Comparison of ENCODE assay signal across 1 cellular context in the genomic region with DNA sequence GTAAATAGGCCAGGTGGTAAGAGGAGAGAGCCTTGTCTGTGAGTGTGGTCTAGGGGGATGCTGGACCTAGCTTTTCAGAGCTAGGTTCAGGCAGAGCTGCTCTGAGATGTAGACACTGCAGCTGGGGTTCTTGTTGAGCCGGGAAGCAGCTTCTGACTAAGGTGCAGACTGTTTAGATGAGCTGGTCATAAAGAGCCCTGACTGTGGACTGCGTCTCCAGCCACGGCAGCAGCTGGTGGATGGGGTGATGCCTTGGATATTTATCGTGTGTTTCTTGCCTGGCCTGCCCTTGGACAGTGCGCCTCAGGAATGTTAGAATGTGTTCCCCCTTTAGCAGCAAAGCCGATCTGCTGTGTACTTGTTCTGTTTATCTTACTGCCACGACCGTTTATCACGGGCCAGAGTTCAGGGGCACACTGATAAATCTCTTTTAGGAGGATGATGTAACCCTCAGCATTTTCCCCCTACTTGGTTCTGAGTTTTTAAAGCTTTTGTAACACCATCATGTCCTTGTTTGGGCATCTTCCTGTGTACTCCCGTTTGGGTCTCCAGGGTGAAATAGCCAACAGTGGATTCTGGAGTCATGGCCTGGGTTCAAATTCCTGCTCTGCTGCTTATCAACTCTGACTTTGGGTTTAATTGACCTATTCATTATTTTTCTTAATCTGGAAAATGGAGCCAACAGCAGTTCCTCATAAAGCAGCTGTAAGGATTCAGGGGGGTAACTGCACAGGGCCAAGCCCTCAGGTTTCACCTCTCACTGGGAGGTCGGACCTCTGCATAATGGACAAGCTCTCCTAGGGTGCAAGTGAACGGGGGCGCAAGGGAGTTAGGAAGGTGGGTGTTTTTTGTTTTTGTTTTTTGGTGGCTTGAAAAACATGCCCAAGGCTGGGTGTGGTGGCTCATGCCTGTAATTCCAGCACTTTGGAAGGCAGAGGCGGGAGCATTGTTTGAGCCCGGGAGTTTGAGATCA.
TF ChIP-seq lines count a peak whose summit lies in the region.

No MANE protein-coding gene starts in this region.

TF ChIP-seq in HepG2, 621 proteins besides CTCF, POLR2A, EP300 and RAD21 (continued from another document and continues in another):
- TF ChIP-seq, protein P1, sequence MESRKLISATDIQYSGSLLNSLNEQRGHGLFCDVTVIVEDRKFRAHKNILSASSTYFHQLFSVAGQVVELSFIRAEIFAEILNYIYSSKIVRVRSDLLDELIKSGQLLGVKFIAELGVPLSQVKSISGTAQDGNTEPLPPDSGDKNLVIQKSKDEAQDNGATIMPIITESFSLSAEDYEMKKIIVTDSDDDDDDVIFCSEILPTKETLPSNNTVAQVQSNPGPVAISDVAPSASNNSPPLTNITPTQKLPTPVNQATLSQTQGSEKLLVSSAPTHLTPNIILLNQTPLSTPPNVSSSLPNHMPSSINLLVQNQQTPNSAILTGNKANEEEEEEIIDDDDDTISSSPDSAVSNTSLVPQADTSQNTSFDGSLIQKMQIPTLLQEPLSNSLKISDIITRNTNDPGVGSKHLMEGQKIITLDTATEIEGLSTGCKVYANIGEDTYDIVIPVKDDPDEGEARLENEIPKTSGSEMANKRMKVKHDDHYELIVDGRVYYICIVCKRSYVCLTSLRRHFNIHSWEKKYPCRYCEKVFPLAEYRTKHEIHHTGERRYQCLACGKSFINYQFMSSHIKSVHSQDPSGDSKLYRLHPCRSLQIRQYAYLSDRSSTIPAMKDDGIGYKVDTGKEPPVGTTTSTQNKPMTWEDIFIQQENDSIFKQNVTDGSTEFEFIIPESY (CRISPR knock-in tag; IDR thresholded peaks at IDR 0.05), result peak; percentile 93
- TF ChIP-seq ZNF746 (CRISPR knock-in tag; IDR thresholded peaks at IDR 0.05) (peak; percentile 96), CBX5 (CRISPR knock-in tag; IDR thresholded peaks at IDR 0.05; ENCODE audit: borderline replicate concordance) (peak; percentile 97), SATB2 (CRISPR knock-in tag; IDR thresholded peaks at IDR 0.05) (no peak), ZZZ3 (CRISPR knock-in tag; IDR thresholded peaks at IDR 0.05; ENCODE audit: borderline replicate concordance) (no peak), SKIL (CRISPR knock-in tag; IDR thresholded peaks at IDR 0.05; ENCODE audit: borderline replicate concordance) (peak; percentile 97), LCORL (IDR thresholded peaks at IDR 0.05) (peak; percentile 92), LCORL (CRISPR knock-in tag; IDR thresholded peaks at IDR 0.05) (peak; percentile 99), NR1H2 (CRISPR knock-in tag; IDR thresholded peaks at IDR 0.05; ENCODE audit: borderline replicate concordance, low read depth) (no peak), ZNF563 (CRISPR knock-in tag; IDR thresholded peaks at IDR 0.05) (no peak), TMF1 (CRISPR knock-in tag; IDR thresholded peaks at IDR 0.05; ENCODE audit: low read depth) (no peak; the same call in 1 of the 2 replicates), MED8 (CRISPR knock-in tag; IDR thresholded peaks at IDR 0.05; ENCODE audit: insufficient replicate concordance) (peak; percentile 95), ZNF224 (CRISPR knock-in tag; IDR thresholded peaks at IDR 0.05) (0 out of 2 replicates have a peak, but pooled peaks have one; percentile 67), GLI4 (CRISPR knock-in tag; IDR thresholded peaks at IDR 0.05; ENCODE audit: borderline replicate concordance) (peak; percentile 45; the same call in 1 of the 2 replicates), RFXANK (CRISPR knock-in tag; IDR thresholded peaks at IDR 0.05) (peak; percentile 55; the same call in 1 of the 2 replicates), SMAD9 (CRISPR knock-in tag; IDR thresholded peaks at IDR 0.05) (no peak), ZFP41 (CRISPR knock-in tag; IDR thresholded peaks at IDR 0.05; ENCODE audit: borderline replicate concordance) (no peak), ZNF317 (CRISPR knock-in tag; IDR thresholded peaks at IDR 0.05) (no peak; the same call in 1 of the 2 replicates), ZBTB7B (CRISPR knock-in tag; IDR thresholded peaks at IDR 0.05) (peak; percentile 96), ZNF337 (CRISPR knock-in tag; IDR thresholded peaks at IDR 0.05; ENCODE audit: borderline replicate concordance, low read depth) (peak; percentile 66; the same call in 1 of the 2 replicates), ZNF24 (IDR thresholded peaks at IDR 0.05) (no peak), KLF12 (CRISPR knock-in tag; IDR thresholded peaks at IDR 0.05; ENCODE audit: borderline replicate concordance) (no peak), ZKSCAN1 (IDR thresholded peaks at IDR 0.05; ENCODE audit: low read length) (0 out of 2 replicates have a peak, but pooled peaks have one; percentile 29), SRSF9 (IDR thresholded peaks at IDR 0.05; ENCODE audit: borderline replicate concordance, insufficient read depth, low read depth, low read length, poor library complexity, severe bottlenecking) (no peak), NFYB (CRISPR knock-in tag; IDR thresholded peaks at IDR 0.05) (no peak), ZBTB1 (CRISPR knock-in tag; IDR thresholded peaks at IDR 0.05; ENCODE audit: borderline replicate concordance) (no peak), HHEX (CRISPR knock-in tag; IDR thresholded peaks at IDR 0.05) (peak; percentile 70; the same call in 1 of the 2 replicates), ZNF160 (CRISPR knock-in tag; IDR thresholded peaks at IDR 0.05) (no peak), THYN1 (CRISPR knock-in tag; IDR thresholded peaks at IDR 0.05; ENCODE audit: borderline replicate concordance, low read depth) (0 out of 2 replicates have a peak, but pooled peaks have one; percentile 45), ZNF564 (CRISPR knock-in tag; IDR thresholded peaks at IDR 0.05) (peak; percentile 62; the same call in 1 of the 2 replicates), ZNF577 (CRISPR knock-in tag; IDR thresholded peaks at IDR 0.05; ENCODE audit: borderline replicate concordance, low read depth) (no peak), PTBP1 (IDR thresholded peaks at IDR 0.05; ENCODE audit: low read depth, low read length, poor library complexity, severe bottlenecking) (no peak), ZFP36L2 (CRISPR knock-in tag; IDR thresholded peaks at IDR 0.05) (no peak), MED1 (CRISPR knock-in tag; IDR thresholded peaks at IDR 0.05) (peak; percentile 100), ZNF235 (CRISPR knock-in tag; IDR thresholded peaks at IDR 0.05; ENCODE audit: borderline replicate concordance) (no peak), ZNF879 (CRISPR knock-in tag; IDR thresholded peaks at IDR 0.05) (no peak), GTF2F1 (IDR thresholded peaks at IDR 0.05; ENCODE audit: low read length) (no peak), RFX5 (IDR thresholded peaks at IDR 0.05; ENCODE audit: low read depth, low read length) (no peak), GFI1 (CRISPR knock-in tag; IDR thresholded peaks at IDR 0.05; ENCODE audit: borderline replicate concordance) (peak; percentile 96), ZNF572 (CRISPR knock-in tag; IDR thresholded peaks at IDR 0.05) (no peak), TOE1 (CRISPR knock-in tag; IDR thresholded peaks at IDR 0.05) (no peak), WIZ (CRISPR knock-in tag; IDR thresholded peaks at IDR 0.05) (no peak), TBL1XR1 (IDR thresholded peaks at IDR 0.05; ENCODE audit: borderline replicate concordance, low read length, partially characterized antibody) (peak; percentile 92), MTF1 (CRISPR knock-in tag; IDR thresholded peaks at IDR 0.05) (no peak)
- TF ChIP-seq, protein P2, sequence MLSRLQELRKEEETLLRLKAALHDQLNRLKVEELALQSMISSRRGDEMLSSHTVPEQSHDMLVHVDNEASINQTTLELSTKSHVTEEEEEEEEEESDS (CRISPR knock-in tag; IDR thresholded peaks at IDR 0.05; ENCODE audit: borderline replicate concordance), result peak; percentile 3; the same call in 1 of the 2 replicates
- TF ChIP-seq, protein P3, sequence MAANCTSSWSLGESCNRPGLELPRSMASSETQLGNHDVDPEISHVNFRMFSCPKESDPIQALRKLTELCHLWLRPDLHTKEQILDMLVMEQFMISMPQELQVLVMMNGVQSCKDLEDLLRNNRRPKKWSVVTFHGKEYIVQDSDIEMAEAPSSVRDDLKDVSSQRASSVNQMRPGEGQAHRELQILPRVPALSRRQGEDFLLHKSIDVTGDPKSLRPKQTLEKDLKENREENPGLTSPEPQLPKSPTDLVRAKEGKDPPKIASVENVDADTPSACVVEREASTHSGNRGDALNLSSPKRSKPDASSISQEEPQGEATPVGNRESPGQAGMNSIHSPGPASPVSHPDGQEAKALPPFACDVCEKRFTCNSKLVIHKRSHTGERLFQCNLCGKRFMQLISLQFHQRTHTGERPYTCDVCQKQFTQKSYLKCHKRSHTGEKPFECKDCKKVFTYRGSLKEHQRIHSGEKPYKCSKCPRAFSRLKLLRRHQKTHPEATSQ (CRISPR knock-in tag; IDR thresholded peaks at IDR 0.05; ENCODE audit: borderline replicate concordance), result peak; percentile 73; the same call in 1 of the 2 replicates
- TF ChIP-seq, protein P4, sequence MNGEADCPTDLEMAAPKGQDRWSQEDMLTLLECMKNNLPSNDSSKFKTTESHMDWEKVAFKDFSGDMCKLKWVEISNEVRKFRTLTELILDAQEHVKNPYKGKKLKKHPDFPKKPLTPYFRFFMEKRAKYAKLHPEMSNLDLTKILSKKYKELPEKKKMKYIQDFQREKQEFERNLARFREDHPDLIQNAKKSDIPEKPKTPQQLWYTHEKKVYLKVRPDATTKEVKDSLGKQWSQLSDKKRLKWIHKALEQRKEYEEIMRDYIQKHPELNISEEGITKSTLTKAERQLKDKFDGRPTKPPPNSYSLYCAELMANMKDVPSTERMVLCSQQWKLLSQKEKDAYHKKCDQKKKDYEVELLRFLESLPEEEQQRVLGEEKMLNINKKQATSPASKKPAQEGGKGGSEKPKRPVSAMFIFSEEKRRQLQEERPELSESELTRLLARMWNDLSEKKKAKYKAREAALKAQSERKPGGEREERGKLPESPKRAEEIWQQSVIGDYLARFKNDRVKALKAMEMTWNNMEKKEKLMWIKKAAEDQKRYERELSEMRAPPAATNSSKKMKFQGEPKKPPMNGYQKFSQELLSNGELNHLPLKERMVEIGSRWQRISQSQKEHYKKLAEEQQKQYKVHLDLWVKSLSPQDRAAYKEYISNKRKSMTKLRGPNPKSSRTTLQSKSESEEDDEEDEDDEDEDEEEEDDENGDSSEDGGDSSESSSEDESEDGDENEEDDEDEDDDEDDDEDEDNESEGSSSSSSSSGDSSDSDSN (CRISPR knock-in tag; IDR thresholded peaks at IDR 0.05), result peak; percentile 54; the same call in 1 of the 2 replicates
- TF ChIP-seq, protein P5, sequence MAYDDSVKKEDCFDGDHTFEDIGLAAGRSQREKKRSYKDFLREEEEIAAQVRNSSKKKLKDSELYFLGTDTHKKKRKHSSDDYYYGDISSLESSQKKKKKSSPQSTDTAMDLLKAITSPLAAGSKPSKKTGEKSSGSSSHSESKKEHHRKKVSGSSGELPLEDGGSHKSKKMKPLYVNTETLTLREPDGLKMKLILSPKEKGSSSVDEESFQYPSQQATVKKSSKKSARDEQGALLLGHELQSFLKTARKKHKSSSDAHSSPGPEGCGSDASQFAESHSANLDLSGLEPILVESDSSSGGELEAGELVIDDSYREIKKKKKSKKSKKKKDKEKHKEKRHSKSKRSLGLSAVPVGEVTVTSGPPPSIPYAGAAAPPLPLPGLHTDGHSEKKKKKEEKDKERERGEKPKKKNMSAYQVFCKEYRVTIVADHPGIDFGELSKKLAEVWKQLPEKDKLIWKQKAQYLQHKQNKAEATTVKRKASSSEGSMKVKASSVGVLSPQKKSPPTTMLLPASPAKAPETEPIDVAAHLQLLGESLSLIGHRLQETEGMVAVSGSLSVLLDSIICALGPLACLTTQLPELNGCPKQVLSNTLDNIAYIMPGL (CRISPR knock-in tag; IDR thresholded peaks at IDR 0.05; ENCODE audit: borderline replicate concordance in 1 of 2, low read depth in 1 of 2), result peak; percentile 18 to 61; a peak in 1 of 4 replicates
- TF ChIP-seq, protein P6, sequence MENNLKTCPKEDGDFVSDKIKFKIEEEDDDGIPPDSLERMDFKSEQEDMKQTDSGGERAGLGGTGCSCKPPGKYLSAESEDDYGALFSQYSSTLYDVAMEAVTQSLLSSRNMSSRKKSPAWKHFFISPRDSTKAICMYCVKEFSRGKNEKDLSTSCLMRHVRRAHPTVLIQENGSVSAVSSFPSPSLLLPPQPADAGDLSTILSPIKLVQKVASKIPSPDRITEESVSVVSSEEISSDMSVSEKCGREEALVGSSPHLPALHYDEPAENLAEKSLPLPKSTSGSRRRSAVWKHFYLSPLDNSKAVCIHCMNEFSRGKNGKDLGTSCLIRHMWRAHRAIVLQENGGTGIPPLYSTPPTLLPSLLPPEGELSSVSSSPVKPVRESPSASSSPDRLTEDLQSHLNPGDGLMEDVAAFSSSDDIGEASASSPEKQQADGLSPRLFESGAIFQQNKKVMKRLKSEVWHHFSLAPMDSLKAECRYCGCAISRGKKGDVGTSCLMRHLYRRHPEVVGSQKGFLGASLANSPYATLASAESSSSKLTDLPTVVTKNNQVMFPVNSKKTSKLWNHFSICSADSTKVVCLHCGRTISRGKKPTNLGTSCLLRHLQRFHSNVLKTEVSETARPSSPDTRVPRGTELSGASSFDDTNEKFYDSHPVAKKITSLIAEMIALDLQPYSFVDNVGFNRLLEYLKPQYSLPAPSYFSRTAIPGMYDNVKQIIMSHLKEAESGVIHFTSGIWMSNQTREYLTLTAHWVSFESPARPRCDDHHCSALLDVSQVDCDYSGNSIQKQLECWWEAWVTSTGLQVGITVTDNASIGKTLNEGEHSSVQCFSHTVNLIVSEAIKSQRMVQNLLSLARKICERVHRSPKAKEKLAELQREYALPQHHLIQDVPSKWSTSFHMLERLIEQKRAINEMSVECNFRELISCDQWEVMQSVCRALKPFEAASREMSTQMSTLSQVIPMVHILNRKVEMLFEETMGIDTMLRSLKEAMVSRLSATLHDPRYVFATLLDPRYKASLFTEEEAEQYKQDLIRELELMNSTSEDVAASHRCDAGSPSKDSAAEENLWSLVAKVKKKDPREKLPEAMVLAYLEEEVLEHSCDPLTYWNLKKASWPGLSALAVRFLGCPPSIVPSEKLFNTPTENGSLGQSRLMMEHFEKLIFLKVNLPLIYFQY (CRISPR knock-in tag; IDR thresholded peaks at IDR 0.05; ENCODE audit: borderline replicate concordance), result no peak; the same call in 1 of the 2 replicates
- TF ChIP-seq, protein P7, sequence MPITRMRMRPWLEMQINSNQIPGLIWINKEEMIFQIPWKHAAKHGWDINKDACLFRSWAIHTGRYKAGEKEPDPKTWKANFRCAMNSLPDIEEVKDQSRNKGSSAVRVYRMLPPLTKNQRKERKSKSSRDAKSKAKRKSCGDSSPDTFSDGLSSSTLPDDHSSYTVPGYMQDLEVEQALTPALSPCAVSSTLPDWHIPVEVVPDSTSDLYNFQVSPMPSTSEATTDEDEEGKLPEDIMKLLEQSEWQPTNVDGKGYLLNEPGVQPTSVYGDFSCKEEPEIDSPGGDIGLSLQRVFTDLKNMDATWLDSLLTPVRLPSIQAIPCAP (CRISPR knock-in tag; IDR thresholded peaks at IDR 0.05; ENCODE audit: low read depth), result no peak
